In genomic region chr13:110913322-110913721, GRCh38 we compare ENCODE assay signal across 8 cellular contexts. TPM values are rescaled to one million over a fixed set of nuclear protein-coding genes. Genes with fewer than 3 reads are reported as not detected.
DNase-seq lines count a peak whose midpoint lies in the region; ATAC-seq, FAIRE-seq and TF ChIP-seq lines count a peak whose summit lies in the region.

No MANE protein-coding gene starts in this region.

- H3K9me3 ChIP-seq in CD4-positive, CD25-positive, alpha-beta regulatory T cell (ENCODE audit: control insufficient read depth in 2 of 2, low read length in 2 of 2) = no peaks in the 10 kb centered on the region
- H3K9me3 ChIP-seq in GM12878 (replicated peaks; ENCODE audit: control insufficient read depth, insufficient read depth, low read length) = no peaks in the 10 kb centered on the region

- H3K36me3 Mint-ChIP-seq in CD4-positive, CD25-positive, alpha-beta regulatory T cell = no peaks in the 10 kb centered on the region
- H3K36me3 Mint-ChIP-seq in memory B cell = peaks cover 8% of the 10 kb centered on the region

- H3K4me3 Mint-ChIP-seq in CD4-positive, CD25-positive, alpha-beta regulatory T cell = peak overlapping the region; percentile 90 to 98 (median 94)
- peak overlapping the region; percentile 84 for H3K4me3 Mint-ChIP-seq in memory B cell

- no peak for TF ChIP-seq RAD21 in GM12878 (IDR thresholded peaks at IDR 0.05; ENCODE audit: insufficient read depth, low read depth, low read length)

- H3K79me2 ChIP-seq in GM12878 (ENCODE audit: control insufficient read depth, insufficient read depth, low read length) = peaks cover 74% of the 10 kb centered on the region

- no peak for TF ChIP-seq EP300 in GM12878 (IDR thresholded peaks at IDR 0.05; ENCODE audit: borderline replicate concordance in 1 of 2, control insufficient read depth in 1 of 2, low read depth in 2 of 2, low read length in 2 of 2)

- peaks cover 51% of the 10 kb centered on the region for H3K4me1 ChIP-seq in CD4-positive, CD25-positive, alpha-beta regulatory T cell (ENCODE audit: control insufficient read depth, insufficient read depth, low read length, poor library complexity, severe bottlenecking)
- H3K4me1 ChIP-seq in GM12878 (ENCODE audit: control insufficient read depth, insufficient read depth, low read length) = peaks cover 16% of the 10 kb centered on the region

- no peaks in the 10 kb centered on the region for H3K9me3 Mint-ChIP-seq in CD4-positive, CD25-positive, alpha-beta regulatory T cell
- no peaks in the 10 kb centered on the region for H3K9me3 Mint-ChIP-seq in memory B cell

- no peak for TF ChIP-seq POLR2A in GM12878 (IDR thresholded peaks at IDR 0.05; ENCODE audit: low read depth, low read length)

- H3K27me3 Mint-ChIP-seq in CD4-positive, CD25-positive, alpha-beta regulatory T cell = no peaks in the 10 kb centered on the region
- H3K27me3 Mint-ChIP-seq in memory B cell = no peaks in the 10 kb centered on the region

- peak overlapping the region; percentile 84 to 91 (median 89) for H3K27ac Mint-ChIP-seq in CD4-positive, CD25-positive, alpha-beta regulatory T cell
- peak overlapping the region; percentile 86 for H3K27ac Mint-ChIP-seq in memory B cell

- peak overlapping the region; percentile 90 for H3K27ac ChIP-seq in CD4-positive, CD25-positive, alpha-beta regulatory T cell (ENCODE audit: insufficient read depth, low read length, poor library complexity, severe bottlenecking)
- H3K27ac ChIP-seq in GM12878 (ENCODE audit: control insufficient read depth, insufficient read depth) = peak overlapping the region; percentile 78

- in situ Hi-C loops in GM12878 (cut with MboI) = no loop called here

- BruUV-seq in GM12878 (replicated peaks; lab: Mats Ljungman, UMichigan) = TSS peak; percentile 47

- DNase-seq in CD4-positive, CD25-positive, alpha-beta regulatory T cell = peak in 2 of 3 donors; percentile 32 to 64
- peak; percentile 60 for DNase-seq in Jurkat, Clone E6-1 (ENCODE audit: low read depth, low spot score)
- DNase-seq in GM12878 (ENCODE audit: low read depth, low spot score) = no peak
- DNase-seq in memory B cell (ENCODE audit: low spot score in 2 of 2) = no peak
- no peak for DNase-seq in NCI-H128 (lab: John Stamatoyannopoulos, UW; ENCODE audit: unreplicated experiment)

- ATAC-seq in CD4-positive, CD25-positive, alpha-beta regulatory T cell (ENCODE audit: low read depth in 2 of 2) = no peak
- ATAC-seq in GM12878 (no peak), memory B cell (ENCODE audit: low read depth) (no peak), HG03159 (IDR thresholded peaks at IDR 0.05; ENCODE audit: unreplicated experiment) (no peak), HG03280 (IDR thresholded peaks at IDR 0.05; ENCODE audit: unreplicated experiment) (no peak), HG02588 (IDR thresholded peaks at IDR 0.05; ENCODE audit: unreplicated experiment) (no peak)

- RAD21 ChIA-PET in GM12878 (lab: Charles Lee; ENCODE audit: unreplicated experiment) = interaction anchor here (0.9 to 3.5 kb wide), 6 partner anchors 10 to 320 kb away, joined by 3 to 17 read pairs (median 12); no protein-coding TSS in a partner anchor

- no peak for TF ChIP-seq CTCF in GM12878 (IDR thresholded peaks at IDR 0.05 in 2 of 3, conservative IDR thresholded peaks at IDR 0.05 in 1 of 3; ENCODE audit: control insufficient read depth in 2 of 3, extremely low read depth in 1 of 3, insufficient read depth in 1 of 3, low read depth in 3 of 3, low read length in 3 of 3)

- H3K4me2 ChIP-seq in GM12878 (ENCODE audit: control insufficient read depth, insufficient read depth) = peak overlapping the region; percentile 70

- H3K9ac ChIP-seq in GM12878 (ENCODE audit: control insufficient read depth, insufficient read depth, low read length) = peak overlapping the region; percentile 95

- FAIRE-seq in GM12878 (lab: Jason Lieb, UNC) = no peak

- no peak overlapping the region; the same call in 1 of the 2 replicates for H2AFZ ChIP-seq in GM12878 (ENCODE audit: control insufficient read depth, low read depth, low read length)

- CTCF ChIA-PET in GM12878 (lab: Yijun Ruan, JAX) = interaction anchor here (0.8 to 2.4 kb wide), 7 partner anchors 10 to 691 kb away, joined by 3 to 6 read pairs (median 3); no protein-coding TSS in a partner anchor

- H3K4me3 ChIP-seq in CD4-positive, CD25-positive, alpha-beta regulatory T cell (ENCODE audit: low read depth, low read length) = peak overlapping the region; percentile 96
- H3K4me3 ChIP-seq in Jurkat, Clone E6-1 (ENCODE audit: low read length) = peak overlapping the region; percentile 70
- peak overlapping the region; percentile 93 for H3K4me3 ChIP-seq in GM12878

- SMC1A ChIA-PET in GM12878 (lab: Charles Lee; ENCODE audit: uncharacterized antibody, unreplicated experiment) = interaction anchor here (0.9 to 4.3 kb wide), 8 partner anchors 9 to 320 kb away, joined by 3 to 28 read pairs (median 4); no protein-coding TSS in a partner anchor

- intact Hi-C loops in GM12878 (cut with micrococcal nuclease; ENCODE audit: unreplicated experiment) = loop anchor here (5.0 to 10.0 kb wide), 3 partner anchors 296 to 469 kb away; partner anchors contain the start of gene NAXD

- peaks cover 12% of the 10 kb centered on the region for H4K20me1 ChIP-seq in GM12878 (ENCODE audit: control insufficient read depth, insufficient read depth)

- peaks cover 47 to 66% (median 61%) of the 10 kb centered on the region in 4 donors for H3K4me1 Mint-ChIP-seq in CD4-positive, CD25-positive, alpha-beta regulatory T cell
- H3K4me1 Mint-ChIP-seq in memory B cell = peaks cover 46% of the 10 kb centered on the region

- POLR2A ChIA-PET in GM12878 (lab: Charles Lee) = interaction anchor here (0.7 to 2.6 kb wide), 8 partner anchors 8 to 272 kb away, joined by 3 to 13 read pairs (median 6); no protein-coding TSS in a partner anchor

- 1% methylated on average over 8 of the region's 8 CpGs for WGBS in GM12878 (ENCODE audit: insufficient coverage, insufficient replicate concordance, low lambda C conversion rate, missing lambda C conversion rate)

- peaks cover 21% of the 10 kb centered on the region for H3K36me3 ChIP-seq in CD4-positive, CD25-positive, alpha-beta regulatory T cell (ENCODE audit: control insufficient read depth, insufficient read depth, low read length)
- H3K36me3 ChIP-seq in GM12878 (ENCODE audit: control insufficient read depth in 2 of 2, insufficient read depth in 2 of 2, low read length in 1 of 2) = peaks cover 2 to 22% of the 10 kb centered on the region in 2 experiments

- no peaks in the 10 kb centered on the region for H3K27me3 ChIP-seq in CD4-positive, CD25-positive, alpha-beta regulatory T cell (ENCODE audit: control insufficient read depth, insufficient read depth, low read length)
- H3K27me3 ChIP-seq in GM12878 (replicated peaks in 1 of 2; ENCODE audit: control insufficient read depth in 2 of 2, insufficient read depth in 2 of 2, low read length in 1 of 2) = no peaks in the 10 kb centered on the region

TF ChIP-seq in GM12878, 131 proteins besides CTCF, POLR2A, EP300 and RAD21 (continues in another document):
- TF ChIP-seq FOXM1 (IDR thresholded peaks at IDR 0.05; ENCODE audit: low read depth, low read length) = no peak
- no peak for TF ChIP-seq ELK1 (IDR thresholded peaks at IDR 0.05; ENCODE audit: low read depth, low read length)
- no peak for TF ChIP-seq IRF3 (IDR thresholded peaks at IDR 0.05)
- TF ChIP-seq SUZ12 (IDR thresholded peaks at IDR 0.05; ENCODE audit: unreplicated experiment) = no peak
- TF ChIP-seq NRF1 (conservative IDR thresholded peaks at IDR 0.05; ENCODE audit: low read depth, low read length) = no peak
- no peak for TF ChIP-seq SREBF2 (IDR thresholded peaks at IDR 0.05; ENCODE audit: low read length)
- TF ChIP-seq ZNF384 (IDR thresholded peaks at IDR 0.05; ENCODE audit: borderline replicate concordance, low read depth, low read length) = no peak

RNA-seq across cellular contexts. Expression of gene ANKRD10, which starts 1.5 kb away (rescaled TPM):
- total RNA-seq in CD4-positive, CD25-positive, alpha-beta regulatory T cell = 139 TPM
- 10 to 100 TPM; 66.5 to 82.9 (median 74.9) TPM for polyA plus RNA-seq in CD4-positive, CD25-positive, alpha-beta regulatory T cell
- polyA plus RNA-seq in Jurkat, Clone E6-1 (2012; ENCODE audit: insufficient read depth, insufficient read length) = 77.4 TPM
- total RNA-seq in GM12878 (2013; cell fraction: nucleolus; rRNA removed) = 583 and 599 TPM in 2 replicates
- 121 and 123 TPM in 2 replicates for total RNA-seq in GM12878 (2014; rRNA removed)
- total RNA-seq in GM12878 (2014; rRNA removed; fragmentation: Illumina TruSeq; extraction: Trizol) = 99.9 and 134 TPM in 2 replicates
- total RNA-seq in GM12878 (2021) = 82.4 and 99.4 TPM in 2 replicates
- 83.0 TPM for polyA plus RNA-seq in GM12878 (2011; ENCODE audit: low read depth)
- polyA plus RNA-seq in GM12878 (2011; rRNA removed) = 199 and 280 TPM in 2 replicates
- 62.8 and 75.6 TPM in 2 replicates for polyA plus RNA-seq in GM12878 (2011; cell fraction: cytosol; rRNA removed)
- 410 and 447 TPM in 2 replicates for polyA plus RNA-seq in GM12878 (2011; cell fraction: nucleus; rRNA removed)
- polyA plus RNA-seq in GM12878 (2012) = 87.9 and 91.2 TPM in 2 replicates
- 54.8 and 70.4 TPM in 2 replicates for polyA plus RNA-seq in GM12878 (2014; fragmentation: Illumina TruSeq; extraction: Trizol)
- 10 to 100 TPM; 47.1 to 62.3 TPM for polyA plus RNA-seq in GM12878 (2014; fragmentation: Nextera tagmentation; extraction: Ambion mirVana)
- 90.2 and 90.8 TPM in 2 replicates for polyA plus RNA-seq in GM12878 (2014; rRNA removed)
- polyA plus RNA-seq in GM12878 (2016; fragmentation: Nextera tagmentation; extraction: Ambion mirVana) = 100 to 1,000 TPM in 1 of 2 experiments, 10 to 100 TPM in 1; 95.1 to 101 TPM
- polyA minus RNA-seq in GM12878 (2011; rRNA and poly(A)+ RNA removed) = 107 and 137 TPM in 2 replicates
- 87.7 and 99.2 TPM in 2 replicates for polyA minus RNA-seq in GM12878 (2011; cell fraction: cytosol; rRNA and poly(A)+ RNA removed)
- polyA minus RNA-seq in GM12878 (2011; cell fraction: nucleus; rRNA and poly(A)+ RNA removed) = 344 and 435 TPM in 2 replicates

Comparison
In these comparisons a context has a peak if more than half of its experiments do, and no peak if none do; other contexts are left out.
1. DNase-seq: peak in CD4-positive, CD25-positive, alpha-beta regulatory T cell (2 of 3) and Jurkat, Clone E6-1 (single experiment); none in GM12878 (single experiment), memory B cell (0 of 2) and NCI-H128 (single experiment).
2. Peak in every context shown above with its lines, with median percentiles within 50 percentile points of each other: H3K4me3 ChIP-seq.